In genomic region chr14:68945585-68946289, GRCh38 we compare ENCODE assay signal across 1 cellular context.
TF ChIP-seq lines count a peak whose summit lies in the region.

No MANE protein-coding gene starts in this region.

TF ChIP-seq in HepG2, 621 proteins besides CTCF, POLR2A, EP300 and RAD21 (continued from another document and continues in another):
- TF ChIP-seq BCL6 (CRISPR knock-in tag; IDR thresholded peaks at IDR 0.05) (0 out of 2 replicates have a peak, but pooled peaks have one; percentile 12), NFIC (IDR thresholded peaks at IDR 0.05; ENCODE audit: low read length) (no peak), FOXP1 (IDR thresholded peaks at IDR 0.05) (no peak), FOXP1 (CRISPR knock-in tag; IDR thresholded peaks at IDR 0.05) (no peak), NCOA5 (CRISPR knock-in tag; IDR thresholded peaks at IDR 0.05) (no peak), ZBTB38 (CRISPR knock-in tag; IDR thresholded peaks at IDR 0.05) (no peak), ZSCAN12 (CRISPR knock-in tag; IDR thresholded peaks at IDR 0.05) (no peak), RFXAP (CRISPR knock-in tag; IDR thresholded peaks at IDR 0.05; ENCODE audit: borderline replicate concordance) (no peak), HMG20B (CRISPR knock-in tag; conservative IDR thresholded peaks at IDR 0.05) (no peak), ZNF44 (CRISPR knock-in tag; IDR thresholded peaks at IDR 0.05) (no peak), EED (CRISPR knock-in tag; IDR thresholded peaks at IDR 0.05) (no peak), GLI4 (CRISPR knock-in tag; IDR thresholded peaks at IDR 0.05; ENCODE audit: borderline replicate concordance) (no peak), MIER3 (CRISPR knock-in tag; IDR thresholded peaks at IDR 0.05; ENCODE audit: borderline replicate concordance) (no peak), CHCHD3 (CRISPR knock-in tag; IDR thresholded peaks at IDR 0.05) (no peak), ZNF205 (CRISPR knock-in tag; IDR thresholded peaks at IDR 0.05) (no peak), ZNF331 (CRISPR knock-in tag; IDR thresholded peaks at IDR 0.05) (no peak), ZNF333 (CRISPR knock-in tag; IDR thresholded peaks at IDR 0.05; ENCODE audit: borderline replicate concordance) (no peak), MBNL3 (CRISPR knock-in tag; conservative IDR thresholded peaks at IDR 0.05) (no peak), ZNF644 (CRISPR knock-in tag; IDR thresholded peaks at IDR 0.05; ENCODE audit: low read depth) (0 out of 2 replicates have a peak, but pooled peaks have one; percentile 39), SSRP1 (CRISPR knock-in tag; IDR thresholded peaks at IDR 0.05) (no peak), ETV6 (CRISPR knock-in tag; conservative IDR thresholded peaks at IDR 0.05) (no peak), ZNF761 (CRISPR knock-in tag; conservative IDR thresholded peaks at IDR 0.05) (0 out of 2 replicates have a peak, but pooled peaks have one; percentile 34), MXD4 (CRISPR knock-in tag; IDR thresholded peaks at IDR 0.05) (no peak), ADNP (CRISPR knock-in tag; IDR thresholded peaks at IDR 0.05) (peak; percentile 49; the same call in 1 of the 2 replicates), ATF4 (CRISPR knock-in tag; IDR thresholded peaks at IDR 0.05) (no peak), ZFP36 (IDR thresholded peaks at IDR 0.05; ENCODE audit: borderline replicate concordance, low read depth, low read length, partially characterized antibody) (no peak), HOXA3 (CRISPR knock-in tag; IDR thresholded peaks at IDR 0.05) (peak; percentile 46; the same call in 1 of the 2 replicates), FOXC1 (CRISPR knock-in tag; IDR thresholded peaks at IDR 0.05; ENCODE audit: borderline replicate concordance) (no peak), FOXK2 (IDR thresholded peaks at IDR 0.05) (no peak), ZNF691 (CRISPR knock-in tag; IDR thresholded peaks at IDR 0.05; ENCODE audit: borderline replicate concordance, low read depth) (peak; percentile 35; the same call in 1 of the 2 replicates), MYPOP (CRISPR knock-in tag; IDR thresholded peaks at IDR 0.05) (0 out of 2 replicates have a peak, but pooled peaks have one; percentile 47), ZNF83 (CRISPR knock-in tag; IDR thresholded peaks at IDR 0.05; ENCODE audit: borderline replicate concordance) (no peak), PBX2 (CRISPR knock-in tag; IDR thresholded peaks at IDR 0.05) (no peak), SIX4 (CRISPR knock-in tag; IDR thresholded peaks at IDR 0.05) (no peak), NRL (CRISPR knock-in tag; IDR thresholded peaks at IDR 0.05; ENCODE audit: borderline replicate concordance) (no peak), ZNF674 (CRISPR knock-in tag; IDR thresholded peaks at IDR 0.05; ENCODE audit: low read depth) (no peak), ZBTB14 (CRISPR knock-in tag; IDR thresholded peaks at IDR 0.05) (no peak), GATA4 (IDR thresholded peaks at IDR 0.05; ENCODE audit: borderline replicate concordance, low read depth) (no peak), ZBTB21 (CRISPR knock-in tag; IDR thresholded peaks at IDR 0.05) (no peak), ARHGAP35 (CRISPR knock-in tag; IDR thresholded peaks at IDR 0.05; ENCODE audit: borderline replicate concordance) (no peak), ZNF768 (CRISPR knock-in tag; IDR thresholded peaks at IDR 0.05) (0 out of 2 replicates have a peak, but pooled peaks have one; percentile 22), SCMH1 (CRISPR knock-in tag; IDR thresholded peaks at IDR 0.05; ENCODE audit: borderline replicate concordance) (no peak), JUN (CRISPR knock-in tag; IDR thresholded peaks at IDR 0.05) (no peak; the same call in 1 of the 2 replicates), KDM5A (IDR thresholded peaks at IDR 0.05; ENCODE audit: borderline replicate concordance, low read length) (no peak), PCBP1 (IDR thresholded peaks at IDR 0.05; ENCODE audit: borderline replicate concordance, low read depth, low read length) (no peak), ZC3H13 (CRISPR knock-in tag; IDR thresholded peaks at IDR 0.05) (no peak), AGO2 (optimal IDR thresholded peaks at IDR 0.05; ENCODE audit: low read depth, low read length) (no peak), TBL1XR1 (IDR thresholded peaks at IDR 0.05; ENCODE audit: borderline replicate concordance, low read length, partially characterized antibody) (no peak), SOX6 (IDR thresholded peaks at IDR 0.05) (no peak), SOX6 (CRISPR knock-in tag; IDR thresholded peaks at IDR 0.05) (peak; percentile 51; the same call in 1 of the 2 replicates), AGO1 (IDR thresholded peaks at IDR 0.05; ENCODE audit: low read depth, low read length, poor library complexity, severe bottlenecking) (no peak), ZNF777 (CRISPR knock-in tag; IDR thresholded peaks at IDR 0.05) (no peak), PRPF4 (IDR thresholded peaks at IDR 0.05; ENCODE audit: low read depth, low read length, poor library complexity, severe bottlenecking) (no peak), TEAD3 (CRISPR knock-in tag; optimal IDR thresholded peaks at IDR 0.05; ENCODE audit: borderline replicate concordance) (peak; percentile 22), HOXD1 (CRISPR knock-in tag; IDR thresholded peaks at IDR 0.05) (0 out of 2 replicates have a peak, but pooled peaks have one; percentile 41), ATM (IDR thresholded peaks at IDR 0.05; ENCODE audit: borderline replicate concordance) (no peak), CSRNP1 (CRISPR knock-in tag; IDR thresholded peaks at IDR 0.05) (no peak), CEBPZ (IDR thresholded peaks at IDR 0.05; ENCODE audit: low read length) (no peak), FOXA3 (CRISPR knock-in tag; IDR thresholded peaks at IDR 0.05) (no peak), JUND (CRISPR knock-in tag; IDR thresholded peaks at IDR 0.05) (no peak), ZNF451 (CRISPR knock-in tag; IDR thresholded peaks at IDR 0.05) (peak; percentile 57; the same call in 1 of the 2 replicates), ZNF556 (CRISPR knock-in tag; IDR thresholded peaks at IDR 0.05; ENCODE audit: borderline replicate concordance) (0 out of 2 replicates have a peak, but pooled peaks have one; percentile 30), MIER2 (CRISPR knock-in tag; IDR thresholded peaks at IDR 0.05) (no peak), HNRNPUL1 (IDR thresholded peaks at IDR 0.05; ENCODE audit: low read depth, low read length) (no peak), ZNF562 (CRISPR knock-in tag; IDR thresholded peaks at IDR 0.05; ENCODE audit: borderline replicate concordance) (no peak), RXRA (CRISPR knock-in tag; IDR thresholded peaks at IDR 0.05) (0 out of 2 replicates have a peak, but pooled peaks have one; percentile 28), UBTF (CRISPR knock-in tag; IDR thresholded peaks at IDR 0.05) (no peak), MAZ (IDR thresholded peaks at IDR 0.05; ENCODE audit: borderline replicate concordance, low read depth, low read length) (no peak), MAZ (CRISPR knock-in tag; IDR thresholded peaks at IDR 0.05; ENCODE audit: low read depth) (no peak), TBX3 (IDR thresholded peaks at IDR 0.05; ENCODE audit: borderline replicate concordance) (no peak), FOXK1 (CRISPR knock-in tag; IDR thresholded peaks at IDR 0.05; ENCODE audit: borderline replicate concordance, low read depth) (no peak), SMYD3 (CRISPR knock-in tag; IDR thresholded peaks at IDR 0.05) (no peak), ZNF619 (CRISPR knock-in tag; IDR thresholded peaks at IDR 0.05) (no peak)
